ENCODE assay signal across 8 cellular contexts in genomic region chr2:172556284-172557033, GRCh38. TPM values are rescaled to one million over a fixed set of nuclear protein-coding genes. Genes with fewer than 3 reads are reported as not detected.
DNase-seq lines count a peak whose midpoint lies in the region; ATAC-seq and TF ChIP-seq lines count a peak whose summit lies in the region.

No MANE protein-coding gene starts in this region.

- no peak for TF ChIP-seq CTCF in endothelial cell (IDR thresholded peaks at IDR 0.05; ENCODE audit: unreplicated experiment)

- ATAC-seq in GM18909 (IDR thresholded peaks at IDR 0.05; ENCODE audit: poor library complexity, unreplicated experiment) (peak; percentile 76), HG03135 (IDR thresholded peaks at IDR 0.05; ENCODE audit: unreplicated experiment) (peak; percentile 62)

- DNase-seq in Ammon's horn (ENCODE audit: low spot score) (peak; percentile 43), NCI-H774 (lab: John Stamatoyannopoulos, UW) (peak; percentile 37), endothelial cell (ENCODE audit: low spot score) (peak; percentile 68)
- peak; percentile 20 to 39 for DNase-seq in activated CD8-positive, alpha-beta memory T cell treated with anti-CD3 and anti-CD28 coated beads for 4 hours (ENCODE audit: low read depth in 2 of 2)
- DNase-seq in stimulated activated CD8-positive, alpha-beta memory T cell treated with anti-CD3 and anti-CD28 coated beads, Interleukin-7, amount 100 ng/mL, for 24 hours (ENCODE audit: low read depth): peak; percentile 43

- H3K27me3 Mint-ChIP-seq in endothelial cell (ENCODE audit: unreplicated experiment): peaks cover 7% of the 10 kb centered on the region

- H3K9me3 Mint-ChIP-seq in endothelial cell (ENCODE audit: unreplicated experiment): no peaks in the 10 kb centered on the region

- peak overlapping the region; percentile 93 for H3K4me3 Mint-ChIP-seq in endothelial cell (ENCODE audit: unreplicated experiment)

- H3K4me3 ChIP-seq in mucosa of stomach (ENCODE audit: low read length): peak overlapping the region; percentile 74

- H3K27ac Mint-ChIP-seq in endothelial cell (ENCODE audit: unreplicated experiment): no peak overlapping the region

- no peaks in the 10 kb centered on the region for H3K36me3 ChIP-seq in mucosa of stomach (ENCODE audit: control insufficient read depth, insufficient read depth, low read length)

- no peaks in the 10 kb centered on the region for H3K9me3 ChIP-seq in mucosa of stomach (ENCODE audit: control insufficient read depth, low read length)

- no peaks in the 10 kb centered on the region for H3K36me3 Mint-ChIP-seq in endothelial cell (ENCODE audit: low read depth, unreplicated experiment)

- no peaks in the 10 kb centered on the region for H3K4me1 ChIP-seq in mucosa of stomach (ENCODE audit: control insufficient read depth, insufficient read depth, low read length)

- peaks cover 25% of the 10 kb centered on the region for H3K4me1 Mint-ChIP-seq in endothelial cell (ENCODE audit: unreplicated experiment)

- H3K27me3 ChIP-seq in mucosa of stomach (ENCODE audit: control insufficient read depth, insufficient read depth, low read length): no peaks in the 10 kb centered on the region

- H3K9ac ChIP-seq in mucosa of stomach (ENCODE audit: low read length): peak overlapping the region; percentile 75

RNA-seq across cellular contexts. Expression of gene PDK1, which starts 0.6 kb away (rescaled TPM):
- total RNA-seq in endothelial cell (ENCODE audit: unreplicated experiment): 16.4 TPM

Comparison
In these comparisons a context has a peak if more than half of its experiments do, and no peak if none do; other contexts are left out.
1. Peak in every context shown above with its lines: DNase-seq, ATAC-seq and H3K4me3 ChIP-seq.